In the genomic region with DNA sequence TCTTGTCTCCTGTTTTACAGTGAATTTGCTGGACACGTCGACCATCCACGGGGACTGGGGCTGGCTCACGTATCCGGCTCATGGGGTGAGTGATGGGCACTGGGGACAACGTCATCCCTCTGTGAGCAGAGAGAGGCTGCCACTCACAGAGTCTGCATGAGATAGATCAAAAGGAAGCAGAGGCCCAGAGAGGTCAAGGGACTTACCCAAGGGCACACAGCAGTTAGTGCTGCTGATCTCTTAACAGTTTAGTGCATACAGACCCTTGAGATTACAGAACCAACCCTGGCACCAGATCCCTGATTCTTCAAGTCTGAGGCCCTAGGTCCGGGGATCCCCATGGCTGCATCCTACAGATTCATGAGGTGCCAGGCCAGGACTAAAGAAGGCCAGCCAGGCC, we compare ENCODE assay signal across 30 cellular contexts. TPM values are rescaled to one million over a fixed set of nuclear protein-coding genes. Genes with fewer than 3 reads are reported as not detected.
DNase-seq lines count a peak whose midpoint lies in the region; ATAC-seq, FAIRE-seq and TF ChIP-seq lines count a peak whose summit lies in the region.
"Had no signal": no experiment of that assay in that cellular context is flagged by ENCODE, and none has a peak within 500 bp of the region (broad histone marks: within the 10 kb centered on the region; RNA-seq: fewer than 3 reads in every experiment).

No MANE protein-coding gene starts in this region.

- TF ChIP-seq POLR2A in HepG2 (IDR thresholded peaks at IDR 0.05; ENCODE audit: insufficient read depth in 1 of 2, low read depth in 2 of 2, low read length in 2 of 2) (no peak), right lobe of liver (IDR thresholded peaks at IDR 0.05) (no peak), K562 (conservative IDR thresholded peaks at IDR 0.05) (no peak)

- H3K27me3 ChIP-seq in HepG2 (ENCODE audit: control insufficient read depth in 1 of 2, insufficient read depth in 2 of 2, low read length in 2 of 2), result peaks cover 10 to 53% of the 10 kb centered on the region in 2 experiments; a peak in 4 of 5 replicates
- H3K27me3 ChIP-seq in right lobe of liver, result no peaks in the 10 kb centered on the region
- peaks cover 31 to 94% of the 10 kb centered on the region in 2 experiments; a peak in 4 of 5 replicates for H3K27me3 ChIP-seq in K562 (ENCODE audit: control insufficient read depth in 2 of 2, insufficient read depth in 2 of 2, low read length in 2 of 2)
- H3K27me3 ChIP-seq: BE2C had no signal

- no peak for TF ChIP-seq EP300 in HepG2 (IDR thresholded peaks at IDR 0.05; ENCODE audit: low read depth in 2 of 2, low read length in 2 of 2)
- no peak for TF ChIP-seq EP300 in HepG2 (CRISPR knock-in tag; IDR thresholded peaks at IDR 0.05; ENCODE audit: borderline replicate concordance)
- no peak for TF ChIP-seq EP300 in K562 (IDR thresholded peaks at IDR 0.05; ENCODE audit: low read length)

- H3K4me2 ChIP-seq in HepG2 (ENCODE audit: low read depth, low read length) (no peak overlapping the region), K562 (ENCODE audit: insufficient read depth, low read length) (no peak overlapping the region)
- H3K4me2 ChIP-seq: BLaER1 had no signal

- no peak for DNase-seq in HepG2 (ENCODE audit: low spot score)
- no peak for DNase-seq in right lobe of liver
- no peak for DNase-seq in K562 (ENCODE audit: extremely low read depth in 1 of 4, low spot score in 3 of 4)
- DNase-seq: ACHN; BE2C; C1 segment of cervical spinal cord; CD4-positive, alpha-beta memory T cell; CD4-positive, CD25-positive, alpha-beta regulatory T cell; CD8-positive, alpha-beta memory T cell; COR-L47; DMS 273 treated with DMSO at 0.1 percent for 48 hours; DMS153; DMS53; DMS79; DND-41; EL; GDM1 had no signal

- H3K79me2 ChIP-seq in HepG2 (ENCODE audit: insufficient read depth, low read length), result no peaks in the 10 kb centered on the region
- H3K79me2 ChIP-seq in K562 (ENCODE audit: control insufficient read depth, insufficient read depth, low read length), result no peaks in the 10 kb centered on the region

- H3K27ac ChIP-seq in HepG2 (ENCODE audit: extremely low read length, insufficient read depth, low read length) (no peak overlapping the region), right lobe of liver (no peak overlapping the region), K562 (ENCODE audit: extremely low read depth, low read depth, low read length) (no peak overlapping the region)
- H3K27ac ChIP-seq: 22Rv1, BLaER1 had no signal

- FAIRE-seq in HepG2 (lab: Jason Lieb, UNC), result no peak
- FAIRE-seq in K562 (lab: Jason Lieb, UNC), result no peak
- FAIRE-seq: GM12878, GM12892, GM18507 had no signal

- H3K9ac ChIP-seq in HepG2 (ENCODE audit: insufficient read depth, low read depth, low read length) (no peak overlapping the region), K562 (ENCODE audit: insufficient read depth in 1 of 2, low read depth in 2 of 2, low read length in 2 of 2) (no peak overlapping the region)
- H3K9ac ChIP-seq: BLaER1 had no signal

- H2AFZ ChIP-seq in HepG2 (ENCODE audit: low read length), result no peak overlapping the region
- H2AFZ ChIP-seq in K562 (ENCODE audit: low read depth, low read length), result no peak overlapping the region

- no peaks in the 10 kb centered on the region for H4K20me1 ChIP-seq in HepG2 (ENCODE audit: insufficient read depth, low read length)
- H4K20me1 ChIP-seq in K562 (replicated peaks; ENCODE audit: control insufficient read depth, insufficient read depth, low read length), result peaks cover 22% of the 10 kb centered on the region
- H4K20me1 ChIP-seq: BLaER1 had no signal

- BruUV-seq in HepG2 (replicated peaks; lab: Mats Ljungman, UMichigan) (no TSS peak), K562 (replicated peaks; lab: Mats Ljungman, UMichigan) (no TSS peak)

- ATAC-seq in HepG2 (no peak), right lobe of liver (no peak), K562 (no peak), HG02840 (IDR thresholded peaks at IDR 0.05; ENCODE audit: low FRiP score, unreplicated experiment) (no peak), HG03280 (IDR thresholded peaks at IDR 0.05; ENCODE audit: unreplicated experiment) (no peak)
- ATAC-seq: GM12878 had no signal

- TF ChIP-seq RAD21 in HepG2 (CRISPR knock-in tag; IDR thresholded peaks at IDR 0.05), result no peak
- TF ChIP-seq RAD21 in K562 (CRISPR knock-in tag; conservative IDR thresholded peaks at IDR 0.05 in 1 of 2, IDR thresholded peaks at IDR 0.05 in 1 of 2), result no peak

- no peaks in the 10 kb centered on the region for H3K9me1 ChIP-seq in K562 (ENCODE audit: control insufficient read depth, insufficient read depth, low read length)

- POLR2A ChIA-PET in HepG2 (lab: Yijun Ruan, JAX), result no interaction called here
- POLR2A ChIA-PET in K562 (lab: Yijun Ruan, JAX), result interaction anchor here (0.9 to 1.1 kb wide), 2 partner anchors 64 to 65 kb away, joined by 3 read pairs; no protein-coding TSS in a partner anchor

- WGBS in HepG2 (ENCODE audit: low lambda C conversion rate), result 35% methylated on average over 4 of the region's 7 CpGs
- no CpG with 5 or more reads among the region's 7 CpGs for WGBS in right lobe of liver (ENCODE audit: insufficient coverage, low coverage, low lambda C conversion rate, missing lambda C conversion rate)
- WGBS in K562 (ENCODE audit: insufficient coverage, low coverage, missing lambda C conversion rate), result 0% methylated on average over 7 of the region's 7 CpGs

- H3K4me3 ChIP-seq in HepG2 (replicated peaks in 1 of 3; ENCODE audit: insufficient read depth in 1 of 3, low read depth in 2 of 3, low read length in 3 of 3), result no peak overlapping the region
- H3K4me3 ChIP-seq in right lobe of liver, result no peak overlapping the region
- no peak overlapping the region for H3K4me3 ChIP-seq in K562
- H3K4me3 ChIP-seq: BLaER1, GM12878 had no signal

- intact Hi-C loops in HepG2 (cut with micrococcal nuclease; ENCODE audit: unreplicated experiment), result no loop called here
- intact Hi-C loops in right lobe of liver (cut with DNase I), result no loop called here
- intact Hi-C loops in K562 (cut with micrococcal nuclease), result no loop called here

- CTCF ChIA-PET in HepG2 (lab: Yijun Ruan, JAX; ENCODE audit: low intra/inter-chr PET ratio, low total read pairs), result no interaction called here
- CTCF ChIA-PET in K562 (lab: Yijun Ruan, JAX; ENCODE audit: low intra/inter-chr PET ratio), result no interaction called here

- H3K4me1 ChIP-seq in HepG2 (ENCODE audit: insufficient read depth, low read length) (no peaks in the 10 kb centered on the region), right lobe of liver (no peaks in the 10 kb centered on the region), K562 (replicated peaks in 1 of 2; ENCODE audit: control insufficient read depth in 2 of 2, insufficient read depth in 2 of 2, low read length in 2 of 2) (peaks cover 0 to 5% of the 10 kb centered on the region in 2 experiments; a peak in 1 of 5 replicates)

- no peak for TF ChIP-seq CTCF in HepG2 (CRISPR knock-in tag; IDR thresholded peaks at IDR 0.05)
- TF ChIP-seq CTCF in right lobe of liver (IDR thresholded peaks at IDR 0.05), result no peak
- TF ChIP-seq CTCF in K562 (IDR thresholded peaks at IDR 0.05 in 2 of 3, conservative IDR thresholded peaks at IDR 0.05 in 1 of 3; ENCODE audit: insufficient read depth in 2 of 3, low read depth in 1 of 3, low read length in 3 of 3), result no peak

- H3K9me3 ChIP-seq in HepG2 (ENCODE audit: low read length) (no peaks in the 10 kb centered on the region), right lobe of liver (no peaks in the 10 kb centered on the region), K562 (replicated peaks; ENCODE audit: control insufficient read depth, insufficient read depth, low read depth, low read length) (no peaks in the 10 kb centered on the region)
- H3K9me3 ChIP-seq: BE2C, BLaER1 had no signal

- in situ Hi-C loops in HepG2 (cut with HindIII; ENCODE audit: extremely low pct_ligation_motif_present, low pct_unique_long_range_greater_than_20kb) (no loop called here), K562 (cut with MboI) (no loop called here)

- H3K36me3 ChIP-seq in HepG2 (replicated peaks in 1 of 2; ENCODE audit: control insufficient read depth in 1 of 2, insufficient read depth in 2 of 2, low read length in 2 of 2) (no peaks in the 10 kb centered on the region), right lobe of liver (no peaks in the 10 kb centered on the region), K562 (ENCODE audit: control insufficient read depth, insufficient read depth, low read length) (no peaks in the 10 kb centered on the region)
- H3K36me3 ChIP-seq: BE2C, BLaER1 had no signal

RNA-seq across cellular contexts. Expression of a gene that starts 6.0 kb away (rescaled TPM):
- total RNA-seq in HepG2 (2016; rRNA removed; fragmentation: Illumina TruSeq; extraction: Trizol), result not detected in 2 replicates
- not detected in 2 replicates for total RNA-seq in HepG2 (2016; cell fraction: cytosol; rRNA removed; fragmentation: Illumina TruSeq; extraction: Trizol; ENCODE audit: low read depth)
- not detected in 2 replicates for total RNA-seq in HepG2 (2016; cell fraction: insoluble cytoplasmic fraction; rRNA removed; fragmentation: Illumina TruSeq; extraction: Trizol)
- not detected in 2 replicates for total RNA-seq in HepG2 (2016; cell fraction: membrane; rRNA removed; fragmentation: Illumina TruSeq; extraction: Trizol)
- total RNA-seq in HepG2 (2016; cell fraction: nucleus; rRNA removed; fragmentation: Illumina TruSeq; extraction: Trizol), result not detected in 2 replicates
- polyA plus RNA-seq in HepG2 (2011; rRNA removed), result not detected in 2 replicates
- polyA plus RNA-seq in HepG2 (2011; cell fraction: cytosol; rRNA removed), result not detected in 2 replicates
- polyA plus RNA-seq in HepG2 (2011; cell fraction: nucleus; rRNA removed), result 0.08 TPM in 1 of 2 replicates, not detected in the other
- not detected in 2 replicates for polyA plus RNA-seq in HepG2 (2012)
- polyA plus RNA-seq in HepG2 (2016; cell fraction: cytosol; fragmentation: Illumina TruSeq; extraction: Trizol; ENCODE audit: low read depth), result not detected in 2 replicates
- polyA plus RNA-seq in HepG2 (2016; cell fraction: insoluble cytoplasmic fraction; fragmentation: Illumina TruSeq; extraction: Trizol; ENCODE audit: low read depth), result not detected in 2 replicates
- not detected in 2 replicates for polyA plus RNA-seq in HepG2 (2016; cell fraction: membrane; fragmentation: Illumina TruSeq; extraction: Trizol; ENCODE audit: low read depth)
- not detected in 2 replicates for polyA plus RNA-seq in HepG2 (2016; cell fraction: nucleus; fragmentation: Illumina TruSeq; extraction: Trizol; ENCODE audit: insufficient read depth, low read depth)
- polyA minus RNA-seq in HepG2 (2011; rRNA and poly(A)+ RNA removed; ENCODE audit: low replicate concordance), result not detected in 2 replicates
- polyA minus RNA-seq in HepG2 (2011; cell fraction: cytosol; rRNA and poly(A)+ RNA removed), result not detected in 2 replicates
- polyA minus RNA-seq in HepG2 (2011; cell fraction: nucleus; rRNA and poly(A)+ RNA removed), result not detected in 2 replicates
- total RNA-seq in right lobe of liver, result not detected
- total RNA-seq in K562 (2011; cell fraction: chromatin; rRNA removed; ENCODE audit: low replicate concordance), result not detected in 2 replicates
- total RNA-seq in K562 (2011; cell fraction: nucleolus; rRNA removed), result not detected in 2 replicates
- total RNA-seq in K562 (2011; cell fraction: nucleoplasm; rRNA removed), result not detected in 2 replicates
- not detected in 2 replicates for total RNA-seq in K562 (2014; rRNA removed)
- not detected in 2 replicates for total RNA-seq in K562 (2014; rRNA removed; fragmentation: Illumina TruSeq; extraction: Trizol)
- not detected in 2 replicates for total RNA-seq in K562 (2015; rRNA removed; fragmentation: Illumina TruSeq; extraction: Trizol)
- not detected in 2 replicates for total RNA-seq in K562 (2021)
- not detected in 2 replicates for polyA plus RNA-seq in K562 (2011; rRNA removed)
- not detected in 2 replicates for polyA plus RNA-seq in K562 (2011; cell fraction: cytosol; rRNA removed)
- polyA plus RNA-seq in K562 (2011; cell fraction: nucleus; rRNA removed), result not detected in 2 replicates
- polyA plus RNA-seq in K562 (2012), result not detected in 2 replicates
- polyA plus RNA-seq in K562 (2014; fragmentation: Illumina TruSeq; extraction: Trizol), result not detected in 2 replicates
- not detected for polyA plus RNA-seq in K562 (2014; fragmentation: Nextera tagmentation; extraction: Ambion mirVana)
- not detected in 2 replicates for polyA plus RNA-seq in K562 (2014; rRNA removed)
- polyA minus RNA-seq in K562 (2011; rRNA and poly(A)+ RNA removed), result not detected in 2 replicates
- polyA minus RNA-seq in K562 (2011; cell fraction: cytosol; rRNA and poly(A)+ RNA removed), result not detected in 2 replicates
- polyA minus RNA-seq in K562 (2011; cell fraction: nucleus; rRNA and poly(A)+ RNA removed), result not detected in 2 replicates
- total RNA-seq: A172; A673; CD4-positive, alpha-beta memory T cell; CD4-positive, CD25-positive, alpha-beta regulatory T cell; CD8-positive, alpha-beta memory T cell; Daoy; G401; GM12878 had no signal
- polyA plus RNA-seq: AG04450; CD14-positive monocyte; CD4-positive, alpha-beta memory T cell; CD4-positive, CD25-positive, alpha-beta regulatory T cell; CD8-positive, alpha-beta memory T cell; GM12878 had no signal
